ENCODE assay signal across 8 cellular contexts in the genomic region with DNA sequence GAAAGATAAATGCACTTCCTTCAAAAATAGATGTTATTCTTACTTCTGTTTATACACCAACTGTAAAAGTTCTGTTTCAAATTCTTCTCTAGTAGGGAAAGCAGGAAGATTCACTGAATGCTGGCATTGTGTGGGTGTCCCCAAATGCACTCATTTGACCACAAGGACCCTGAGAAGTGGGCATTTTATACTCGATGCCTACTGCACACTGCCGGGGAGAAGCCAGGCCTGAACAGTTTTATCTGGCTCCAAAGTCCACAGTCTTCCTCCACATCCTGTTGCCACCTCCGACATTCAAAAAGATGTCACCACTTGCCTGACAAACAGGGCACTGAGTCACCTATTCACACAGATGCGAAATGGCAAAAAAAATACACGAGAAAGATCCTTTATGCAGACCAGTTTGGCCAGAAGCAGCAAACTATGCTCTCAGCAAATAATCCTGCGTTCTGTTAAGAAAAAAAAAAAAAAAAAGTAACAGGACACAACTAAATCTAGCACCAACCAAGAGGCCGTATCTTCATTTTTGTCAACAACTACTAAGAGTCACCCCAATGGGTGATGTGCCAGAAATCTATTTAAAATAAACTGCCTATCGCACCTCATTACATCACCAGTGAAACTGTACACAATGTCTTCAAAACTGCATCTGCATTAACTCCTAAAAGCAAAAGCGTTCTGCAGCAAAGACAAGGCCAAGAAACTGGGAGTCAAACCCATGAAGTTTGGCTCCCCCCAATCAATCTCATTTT. TPM values are rescaled to one million over a fixed set of nuclear protein-coding genes. Genes with fewer than 3 reads are reported as not detected.
DNase-seq lines count a peak whose midpoint lies in the region; ATAC-seq, FAIRE-seq and TF ChIP-seq lines count a peak whose summit lies in the region.

No MANE protein-coding gene starts in this region.

- no peaks in the 10 kb centered on the region for H3K9me3 ChIP-seq in CD4-positive, alpha-beta T cell (ENCODE audit: control insufficient read depth, low read length)
- H3K9me3 ChIP-seq in K562 (replicated peaks; ENCODE audit: control insufficient read depth, insufficient read depth, low read depth, low read length): no peaks in the 10 kb centered on the region
- H3K9me3 ChIP-seq in transverse colon: no peaks in the 10 kb centered on the region

- ATAC-seq in CD4-positive, alpha-beta T cell (ENCODE audit: poor library complexity): peak; percentile 33
- ATAC-seq in K562: no peak

- peaks cover 73% of the 10 kb centered on the region for H3K4me1 Mint-ChIP-seq in CD4-positive, alpha-beta T cell (ENCODE audit: low read depth)

- CTCF ChIA-PET in CD4-positive, alpha-beta T cell (lab: Charles Lee): interaction anchor here (1.1 to 1.2 kb wide), 2 partner anchors 24 to 137 kb away, joined by 3 to 4 read pairs; a partner anchor contains a TSS
- CTCF ChIA-PET in K562 (lab: Yijun Ruan, JAX; ENCODE audit: low intra/inter-chr PET ratio): no interaction called here

- H3K9me3 Mint-ChIP-seq in CD4-positive, alpha-beta T cell: no peaks in the 10 kb centered on the region

- H4K20me1 ChIP-seq in K562 (replicated peaks; ENCODE audit: control insufficient read depth, insufficient read depth, low read length): no peaks in the 10 kb centered on the region

- H3K9me1 ChIP-seq in K562 (ENCODE audit: control insufficient read depth, insufficient read depth, low read length): peaks cover 3% of the 10 kb centered on the region

- H3K36me3 Mint-ChIP-seq in CD4-positive, alpha-beta T cell (ENCODE audit: low read depth): peaks cover 32% of the 10 kb centered on the region

- H3K4me1 ChIP-seq in K562 (replicated peaks in 1 of 2; ENCODE audit: control insufficient read depth in 2 of 2, insufficient read depth in 2 of 2, low read length in 2 of 2) (peaks cover 6 to 43% of the 10 kb centered on the region in 2 experiments), transverse colon (peaks cover 30 to 59% (median 47%) of the 10 kb centered on the region in 4 donors)

- no peaks in the 10 kb centered on the region for H3K27me3 Mint-ChIP-seq in CD4-positive, alpha-beta T cell

- intact Hi-C loops in CD4-positive, alpha-beta T cell (cut with DNase I, micrococcal nuclease): loop anchor here in 1 of 2 experiments (10.0 kb wide), 1 partner anchor 93 kb away; a partner anchor contains a TSS
- intact Hi-C loops in K562 (cut with micrococcal nuclease) (no loop called here), transverse colon (cut with DNase I; ENCODE audit: low total_unique reads) (loop anchor here (10.0 kb wide), 1 partner anchor 273 kb away; no protein-coding TSS in a partner anchor)

- peaks cover 93% of the 10 kb centered on the region for H3K79me2 ChIP-seq in K562 (ENCODE audit: control insufficient read depth, insufficient read depth, low read length)

- H3K27ac Mint-ChIP-seq in CD4-positive, alpha-beta T cell: peak overlapping the region; percentile 98

- POLR2A ChIA-PET in CD4-positive, alpha-beta T cell (lab: Charles Lee): interaction anchor here (10.4 kb wide), 1 partner anchor 13 kb away, joined by 124 read pairs; no protein-coding TSS in a partner anchor
- POLR2A ChIA-PET in K562 (lab: Yijun Ruan, JAX): interaction anchor here (1.0 to 2.3 kb wide), 6 partner anchors 8 to 20 kb away, joined by 3 to 13 read pairs (median 4); no protein-coding TSS in a partner anchor

- 0 out of 2 replicates have a peak overlapping the region, but pooled peaks have one; percentile 10 for H3K4me3 ChIP-seq in K562
- H3K4me3 ChIP-seq in transverse colon: no peak overlapping the region

- TF ChIP-seq CTCF in CD4-positive, alpha-beta T cell (IDR thresholded peaks at IDR 0.05): no peak
- TF ChIP-seq CTCF in K562 (IDR thresholded peaks at IDR 0.05 in 2 of 3, conservative IDR thresholded peaks at IDR 0.05 in 1 of 3; ENCODE audit: insufficient read depth in 2 of 3, low read depth in 1 of 3, low read length in 3 of 3) (no peak), transverse colon (IDR thresholded peaks at IDR 0.05) (no peak)

- peak overlapping the region; percentile 72 for H3K4me2 ChIP-seq in K562 (ENCODE audit: insufficient read depth, low read length)

- BruUV-seq in K562 (replicated peaks; lab: Mats Ljungman, UMichigan): no TSS peak

- H3K27me3 ChIP-seq in CD4-positive, alpha-beta T cell (ENCODE audit: control insufficient read depth, insufficient read depth, low read length): no peaks in the 10 kb centered on the region
- H3K27me3 ChIP-seq in K562 (ENCODE audit: control insufficient read depth in 2 of 2, insufficient read depth in 2 of 2, low read length in 2 of 2) (no peaks in the 10 kb centered on the region), transverse colon (no peaks in the 10 kb centered on the region)

- in situ Hi-C loops in K562 (cut with MboI) (no loop called here), transverse colon (cut with MboI; ENCODE audit: low pct_ligation_motif_present in 1 of 4, low pct_unique_long_range_greater_than_20kb in 1 of 4, low sequenced_read_pairs in 3 of 4) (no loop called here)

- TF ChIP-seq EP300 in K562 (IDR thresholded peaks at IDR 0.05; ENCODE audit: low read length): 0 out of 2 replicates have a peak, but pooled peaks have one; percentile 3
- peak; percentile 14 for TF ChIP-seq EP300 in transverse colon (IDR thresholded peaks at IDR 0.05; ENCODE audit: low read depth)

- peak overlapping the region; percentile 66 for H3K27ac ChIP-seq in CD4-positive, alpha-beta T cell (ENCODE audit: low read depth, low read length)
- H3K27ac ChIP-seq in K562 (ENCODE audit: extremely low read depth, low read depth, low read length) (peak overlapping the region; percentile 96), transverse colon (peak overlapping the region; percentile 97 to 100 (median 100))

- peak overlapping the region; percentile 42 for H3K4me3 Mint-ChIP-seq in CD4-positive, alpha-beta T cell

- peak overlapping the region; percentile 38 to 99; a peak in 3 of 4 replicates for H3K9ac ChIP-seq in K562 (ENCODE audit: insufficient read depth in 1 of 2, low read depth in 2 of 2, low read length in 2 of 2)

- 10% methylated on average over 9 of the region's 9 CpGs for WGBS in K562 (ENCODE audit: insufficient coverage, low coverage, missing lambda C conversion rate)
- WGBS in transverse colon (ENCODE audit: low coverage in 1 of 2), 2 donors: 32 to 50% methylated on average over 4 to 9 of the region's 9 CpGs

- DNase-seq in CD4-positive, alpha-beta T cell: peak in 8 of 10 experiments; percentile 24 to 44 (median 36)
- DNase-seq in RCC 7860 (ENCODE audit: low spot score): peak; percentile 57
- DNase-seq in K562 (ENCODE audit: extremely low read depth in 1 of 4, low spot score in 3 of 4): peak in 2 of 4 experiments; percentile 2 to 49
- peak; percentile 52 to 58 for DNase-seq in lung microvascular endothelial cell (ENCODE audit: low read depth in 2 of 2)
- no peak for DNase-seq in transverse colon
- no peak for DNase-seq in DMS153 (lab: John Stamatoyannopoulos, UW)
- DNase-seq in NCI-H774 (lab: John Stamatoyannopoulos, UW): no peak
- no peak for DNase-seq in SHP77 (lab: John Stamatoyannopoulos, UW)

- FAIRE-seq in RCC 7860 (lab: Jason Lieb, UNC) (no peak), K562 (lab: Jason Lieb, UNC) (peak; percentile 70)

- H2AFZ ChIP-seq in K562 (ENCODE audit: low read depth, low read length): no peak overlapping the region

- no peak for TF ChIP-seq RAD21 in K562 (CRISPR knock-in tag; conservative IDR thresholded peaks at IDR 0.05 in 1 of 2, IDR thresholded peaks at IDR 0.05 in 1 of 2)

- no peak for TF ChIP-seq POLR2A in K562 (conservative IDR thresholded peaks at IDR 0.05)
- TF ChIP-seq POLR2A in transverse colon (IDR thresholded peaks at IDR 0.05): peak; percentile 21

- H3K36me3 ChIP-seq in K562 (ENCODE audit: control insufficient read depth, insufficient read depth, low read length) (peaks cover 55% of the 10 kb centered on the region), transverse colon (no peaks in the 10 kb centered on the region)

RNA-seq across cellular contexts. Expression of a gene that starts 6.2 kb away (rescaled TPM):
- 10 to 100 TPM; 39.4 to 43.7 TPM for total RNA-seq in CD4-positive, alpha-beta T cell
- 66.1 and 83.6 TPM in 2 replicates for total RNA-seq in K562 (2011; cell fraction: chromatin; rRNA removed; ENCODE audit: low replicate concordance)
- 24.1 and 34.0 TPM in 2 replicates for total RNA-seq in K562 (2011; cell fraction: nucleolus; rRNA removed)
- total RNA-seq in K562 (2011; cell fraction: nucleoplasm; rRNA removed): 30.9 TPM in 2 replicates
- total RNA-seq in K562 (2014; rRNA removed) (18.3 and 26.0 TPM in 2 replicates), K562 (2014; rRNA removed; fragmentation: Illumina TruSeq; extraction: Trizol) (19.6 and 24.1 TPM in 2 replicates), K562 (2015; rRNA removed; fragmentation: Illumina TruSeq; extraction: Trizol) (13.2 and 19.1 TPM in 2 replicates), K562 (2021) (59.5 and 75.6 TPM in 2 replicates), lung microvascular endothelial cell (7.2 and 9.5 TPM in 2 replicates), transverse colon (10 to 100 TPM; 25.4 to 32.2 (median 28.0) TPM)
- polyA plus RNA-seq in K562 (2011; rRNA removed) (4.0 and 5.3 TPM in 2 replicates), K562 (2014; fragmentation: Illumina TruSeq; extraction: Trizol) (33.5 and 33.7 TPM in 2 replicates), K562 (2014; fragmentation: Nextera tagmentation; extraction: Ambion mirVana) (1 to 10 TPM; 2.2 to 8.0 TPM), K562 (2014; rRNA removed) (14.4 and 17.6 TPM in 2 replicates)
- 2.2 and 3.7 TPM in 2 replicates for polyA plus RNA-seq in K562 (2011; cell fraction: cytosol; rRNA removed)
- 14.1 and 22.9 TPM in 2 replicates for polyA plus RNA-seq in K562 (2011; cell fraction: nucleus; rRNA removed)
- polyA plus RNA-seq in K562 (2012): 11.1 and 39.1 TPM in 2 replicates
- polyA minus RNA-seq in K562 (2011; rRNA and poly(A)+ RNA removed): 14.0 and 14.6 TPM in 2 replicates
- polyA minus RNA-seq in K562 (2011; cell fraction: cytosol; rRNA and poly(A)+ RNA removed): 23.3 and 31.7 TPM in 2 replicates
- 7.5 and 15.8 TPM in 2 replicates for polyA minus RNA-seq in K562 (2011; cell fraction: nucleus; rRNA and poly(A)+ RNA removed)

RNA-seq across cellular contexts. Expression of a gene that starts 23.3 kb away (rescaled TPM):
- 10 to 100 TPM; 29.6 to 30.9 TPM for total RNA-seq in CD4-positive, alpha-beta T cell
- 86.7 and 121 TPM in 2 replicates for total RNA-seq in K562 (2011; cell fraction: chromatin; rRNA removed; ENCODE audit: low replicate concordance)
- 37.9 and 42.4 TPM in 2 replicates for total RNA-seq in K562 (2011; cell fraction: nucleolus; rRNA removed)
- 54.9 and 55.4 TPM in 2 replicates for total RNA-seq in K562 (2011; cell fraction: nucleoplasm; rRNA removed)
- total RNA-seq in K562 (2014; rRNA removed) (194 and 213 TPM in 2 replicates), K562 (2014; rRNA removed; fragmentation: Illumina TruSeq; extraction: Trizol) (215 and 244 TPM in 2 replicates), K562 (2015; rRNA removed; fragmentation: Illumina TruSeq; extraction: Trizol) (220 and 231 TPM in 2 replicates), K562 (2021) (205 and 217 TPM in 2 replicates), lung microvascular endothelial cell (96.8 and 131 TPM in 2 replicates), transverse colon (10 to 100 TPM; 27.3 to 85.4 (median 51.8) TPM)
- polyA plus RNA-seq in K562 (2011; rRNA removed) (199 and 297 TPM in 2 replicates), K562 (2014; fragmentation: Illumina TruSeq; extraction: Trizol) (293 and 299 TPM in 2 replicates), K562 (2014; fragmentation: Nextera tagmentation; extraction: Ambion mirVana) (100 to 1,000 TPM in 1 of 2 experiments, 10 to 100 TPM in 1; 82.8 to 133 TPM), K562 (2014; rRNA removed) (250 and 273 TPM in 2 replicates)
- 175 and 205 TPM in 2 replicates for polyA plus RNA-seq in K562 (2011; cell fraction: cytosol; rRNA removed)
- 41.2 and 60.5 TPM in 2 replicates for polyA plus RNA-seq in K562 (2011; cell fraction: nucleus; rRNA removed)
- polyA plus RNA-seq in K562 (2012): 207 and 215 TPM in 2 replicates
- polyA minus RNA-seq in K562 (2011; rRNA and poly(A)+ RNA removed): 138 and 156 TPM in 2 replicates
- polyA minus RNA-seq in K562 (2011; cell fraction: cytosol; rRNA and poly(A)+ RNA removed): 63.5 and 64.3 TPM in 2 replicates
- polyA minus RNA-seq in K562 (2011; cell fraction: nucleus; rRNA and poly(A)+ RNA removed): 11.0 and 20.4 TPM in 2 replicates

RNA-seq across cellular contexts. Expression of a gene that starts 59.0 kb away (rescaled TPM):
- 10 to 100 TPM; 18.0 to 18.1 TPM for total RNA-seq in CD4-positive, alpha-beta T cell
- 1.5 and 6.1 TPM in 2 replicates for total RNA-seq in K562 (2011; cell fraction: chromatin; rRNA removed; ENCODE audit: low replicate concordance)
- 30.7 and 31.5 TPM in 2 replicates for total RNA-seq in K562 (2011; cell fraction: nucleolus; rRNA removed)
- 10.5 and 11.2 TPM in 2 replicates for total RNA-seq in K562 (2011; cell fraction: nucleoplasm; rRNA removed)
- total RNA-seq in K562 (2014; rRNA removed) (95.2 and 166 TPM in 2 replicates), K562 (2014; rRNA removed; fragmentation: Illumina TruSeq; extraction: Trizol) (0.64 and 2.4 TPM in 2 replicates), K562 (2015; rRNA removed; fragmentation: Illumina TruSeq; extraction: Trizol) (2.4 and 4.4 TPM in 2 replicates), K562 (2021) (77.6 and 79.5 TPM in 2 replicates), lung microvascular endothelial cell (29.0 and 29.6 TPM in 2 replicates), transverse colon (10 to 100 TPM in 3 of 4 donors, 1 to 10 TPM in 1; 8.0 to 48.7 (median 32.5) TPM)
- polyA plus RNA-seq in K562 (2011; rRNA removed) (8.7 and 14.0 TPM in 2 replicates), K562 (2014; fragmentation: Illumina TruSeq; extraction: Trizol) (1.4 TPM in 1 of 2 replicates, not detected in the other), K562 (2014; fragmentation: Nextera tagmentation; extraction: Ambion mirVana) (under 1 TPM; 0.10 to 0.25 TPM), K562 (2014; rRNA removed) (85.9 and 90.7 TPM in 2 replicates)
- 44.0 and 160 TPM in 2 replicates for polyA plus RNA-seq in K562 (2011; cell fraction: cytosol; rRNA removed)
- 12.9 and 22.9 TPM in 2 replicates for polyA plus RNA-seq in K562 (2011; cell fraction: nucleus; rRNA removed)
- polyA plus RNA-seq in K562 (2012): 30.2 and 35.3 TPM in 2 replicates
- polyA minus RNA-seq in K562 (2011; rRNA and poly(A)+ RNA removed): 0.69 and 0.74 TPM in 2 replicates
- 9.9 and 19.5 TPM in 2 replicates for polyA minus RNA-seq in K562 (2011; cell fraction: cytosol; rRNA and poly(A)+ RNA removed)
- polyA minus RNA-seq in K562 (2011; cell fraction: nucleus; rRNA and poly(A)+ RNA removed): 7.0 and 7.9 TPM in 2 replicates

Comparison
In these comparisons a context has a peak if more than half of its experiments do, and no peak if none do; other contexts are left out.
1. DNase-seq: peak in CD4-positive, alpha-beta T cell (8 of 10), RCC 7860 (single experiment) and lung microvascular endothelial cell (2 of 2); none in transverse colon (single experiment), DMS153 (single experiment), NCI-H774 (single experiment) and SHP77 (0 of 2).
2. Peak in every context shown above with its lines, with median percentiles within 50 percentile points of each other: H3K27ac ChIP-seq.